Comparison of ENCODE assay signal across 16 cellular contexts in the genomic region with DNA sequence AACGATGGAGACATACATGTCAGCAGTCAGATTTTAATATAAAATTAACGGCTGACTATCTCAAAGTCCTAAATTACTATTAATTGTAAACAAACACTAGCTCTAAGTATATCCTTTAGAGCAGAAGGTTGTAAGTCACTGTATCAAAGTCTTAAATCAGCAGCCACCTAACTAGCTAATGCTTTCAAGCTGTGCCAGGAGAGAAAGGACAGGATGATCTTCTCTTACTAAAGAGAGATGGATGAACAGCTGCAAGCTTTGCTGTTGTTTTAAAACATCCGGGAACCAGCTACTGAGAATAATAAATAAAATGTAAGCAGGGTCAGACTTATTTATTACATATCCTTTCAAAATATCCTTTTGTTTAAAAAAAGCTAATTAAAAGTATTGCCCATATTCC. TPM values are rescaled to one million over a fixed set of nuclear protein-coding genes. Genes with fewer than 3 reads are reported as not detected.
A peak's percentile ranks its signal among the peaks of the same experiment; 100 is the strongest.
DNase-seq lines count a peak whose midpoint lies in the region; ATAC-seq and TF ChIP-seq lines count a peak whose summit lies in the region.
"Had no signal": no experiment of that assay in that cellular context is flagged by ENCODE, and none has a peak within 500 bp of the region (broad histone marks: within the 10 kb centered on the region; RNA-seq: fewer than 3 reads in every experiment).

No MANE protein-coding gene starts in this region.

- intact Hi-C loops in Calu3 (cut with micrococcal nuclease; ENCODE audit: unreplicated experiment) = no loop called here
- intact Hi-C loops in esophagus squamous epithelium (cut with DNase I) = no loop called here
- intact Hi-C loops in gastrocnemius medialis (cut with DNase I; ENCODE audit: low total_unique reads) = loop anchor here (5.0 kb wide), 2 partner anchors 50 to 130 kb away; no protein-coding TSS in a partner anchor

- CTCF ChIA-PET in Calu3 (lab: Charles Lee) = interaction anchor here (0.6 kb wide), 1 partner anchor 86 kb away, joined by 3 read pairs; no protein-coding TSS in a partner anchor

- peaks cover 67% of the 10 kb centered on the region for H3K4me1 Mint-ChIP-seq in Calu3 (ENCODE audit: low read depth, unreplicated experiment)

- H3K27ac ChIP-seq in SJCRH30 = peak overlapping the region; percentile 42
- H3K27ac ChIP-seq in esophagus squamous epithelium = peak overlapping the region; percentile 80 to 86 (median 82)
- H3K27ac ChIP-seq in gastrocnemius medialis = peak overlapping the region; percentile 74 to 83 (median 76)

- no TSS peak for BruUV-seq in Calu3 (replicated peaks; lab: Mats Ljungman, UMichigan)

- no peaks in the 10 kb centered on the region for H3K27me3 ChIP-seq in SJCRH30
- H3K27me3 ChIP-seq in esophagus squamous epithelium = no peaks in the 10 kb centered on the region
- no peaks in the 10 kb centered on the region for H3K27me3 ChIP-seq in gastrocnemius medialis

- ATAC-seq in gastrocnemius medialis = peak; percentile 69 to 84
- ATAC-seq: K562 had no signal

- 49 to 61% methylated on average over 3 of the region's 3 CpGs for WGBS in esophagus squamous epithelium, 2 donors

- no peaks in the 10 kb centered on the region for H3K9me3 Mint-ChIP-seq in Calu3 (ENCODE audit: low read depth, unreplicated experiment)
- H3K9me3 Mint-ChIP-seq: nephron progenitor cell had no signal

- H3K27ac Mint-ChIP-seq in Calu3 (ENCODE audit: unreplicated experiment) = peak overlapping the region; percentile 86
- H3K27ac Mint-ChIP-seq: nephron progenitor cell had no signal

- H3K4me1 ChIP-seq in SJCRH30 = peaks cover 50% of the 10 kb centered on the region
- peaks cover 26 to 83% (median 34%) of the 10 kb centered on the region in 3 donors for H3K4me1 ChIP-seq in esophagus squamous epithelium
- H3K4me1 ChIP-seq in gastrocnemius medialis = peaks cover 8 to 46% of the 10 kb centered on the region in 2 donors

- no peaks in the 10 kb centered on the region for H3K27me3 Mint-ChIP-seq in Calu3 (ENCODE audit: unreplicated experiment)

- DNase-seq in Calu3 (no peak), SJCRH30 (peak in 1 of 2 experiments; percentile 64), esophagus squamous epithelium (lab: John Stamatoyannopoulos, UW) (no peak), gastrocnemius medialis (no peak), globus pallidus (ENCODE audit: low spot score) (no peak), DMS79 treated with DMSO at 0.1 percent for 48 hours (lab: John Stamatoyannopoulos, UW) (no peak), kidney glomerular epithelial cell (lab: John Stamatoyannopoulos, UW) (no peak)
- DNase-seq: activated CD4-positive, alpha-beta T cell treated with anti-CD3 and anti-CD28 coated beads for 4 hours; activated CD8-positive, alpha-beta memory T cell treated with anti-CD3 and anti-CD28 coated beads, Interleukin-2, amount 50 U/mL, for 4 hours; activated gamma-delta T cell treated with Interleukin-2 at 50 U/mL for 16 hours; anterior cingulate cortex; GOT3; NCI-H1105; nephron progenitor cell had no signal

- TF ChIP-seq CTCF in Calu3 (IDR thresholded peaks at IDR 0.05; ENCODE audit: unreplicated experiment) (no peak), esophagus squamous epithelium (IDR thresholded peaks at IDR 0.05) (no peak), gastrocnemius medialis (IDR thresholded peaks at IDR 0.05 in 4 of 5, conservative IDR thresholded peaks at IDR 0.05 in 1 of 5) (no peak)

- TF ChIP-seq POLR2A in esophagus squamous epithelium (IDR thresholded peaks at IDR 0.05) = no peak
- TF ChIP-seq POLR2A in gastrocnemius medialis (IDR thresholded peaks at IDR 0.05) = no peak

- peaks cover 6% of the 10 kb centered on the region for H3K36me3 Mint-ChIP-seq in Calu3 (ENCODE audit: insufficient read depth, unreplicated experiment)

- in situ Hi-C loops in gastrocnemius medialis (cut with MboI; ENCODE audit: low sequenced_read_pairs in 4 of 4) = no loop called here

- H3K9me3 ChIP-seq in SJCRH30 (replicated peaks) (no peaks in the 10 kb centered on the region), esophagus squamous epithelium (no peaks in the 10 kb centered on the region), gastrocnemius medialis (no peaks in the 10 kb centered on the region)

- H3K4me3 Mint-ChIP-seq in Calu3 (ENCODE audit: low read depth, unreplicated experiment) = peak overlapping the region; percentile 62
- H3K4me3 Mint-ChIP-seq: nephron progenitor cell had no signal

- H3K36me3 ChIP-seq in SJCRH30 = no peaks in the 10 kb centered on the region
- H3K36me3 ChIP-seq in esophagus squamous epithelium = no peaks in the 10 kb centered on the region
- no peaks in the 10 kb centered on the region for H3K36me3 ChIP-seq in gastrocnemius medialis

- peak overlapping the region; percentile 39 for H3K4me3 ChIP-seq in SJCRH30
- H3K4me3 ChIP-seq in esophagus squamous epithelium = peak overlapping the region in 3 of 4 donors; percentile 39 to 57 (median 42)
- peak overlapping the region; percentile 27 to 47 (median 36) for H3K4me3 ChIP-seq in gastrocnemius medialis
- H3K4me3 ChIP-seq: K562, lung had no signal

RNA-seq across cellular contexts. Expression of a gene that starts 24.0 kb away (rescaled TPM):
- total RNA-seq in Calu3 (2022) = 81.1 and 89.4 TPM in 2 replicates
- 23.5 and 23.9 TPM in 2 replicates for total RNA-seq in SJCRH30 (2014; rRNA removed; shearing (Covaris generic))
- 100 to 1,000 TPM; 185 to 345 (median 304) TPM for total RNA-seq in esophagus squamous epithelium
- total RNA-seq in gastrocnemius medialis = 100 to 1,000 TPM in 3 of 4 donors, 10 to 100 TPM in 1; 84.7 to 203 (median 150) TPM
